8 cellular contexts compared by ENCODE assay signal in the genomic region with DNA sequence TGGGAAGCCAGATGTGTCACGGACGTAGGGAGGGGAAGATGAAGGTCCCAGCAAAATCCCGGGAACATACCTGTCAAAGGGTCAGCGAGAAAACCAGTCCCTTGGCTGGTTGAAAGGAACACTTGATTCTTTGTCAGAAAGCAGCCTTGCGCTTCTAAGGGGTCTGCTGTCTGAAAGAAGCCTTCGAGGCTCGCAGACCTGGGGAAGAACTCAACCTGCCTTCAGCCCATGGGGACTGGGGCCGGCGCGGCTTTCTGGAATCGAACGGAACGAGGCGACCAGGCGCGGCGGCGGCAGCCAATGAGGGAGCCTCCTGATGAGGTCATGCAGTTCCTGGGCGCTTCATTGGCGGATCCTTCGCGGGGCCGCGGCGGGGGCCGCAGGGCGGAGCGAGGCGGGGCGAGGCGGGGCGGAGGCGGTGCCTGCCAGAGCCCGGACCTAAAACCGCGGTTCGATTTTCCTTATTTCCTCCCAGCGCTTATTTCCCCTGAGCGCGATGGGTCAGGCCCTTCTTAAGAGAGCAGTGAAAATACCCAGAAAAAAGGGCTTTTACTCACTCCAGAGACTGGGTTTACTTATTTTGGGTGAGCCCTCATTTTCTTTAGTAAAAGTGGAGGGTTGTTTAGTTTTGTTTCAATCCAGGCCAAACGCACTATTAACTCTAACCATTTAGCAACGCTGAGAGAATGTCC. TPM values are rescaled to one million over a fixed set of nuclear protein-coding genes. Genes with fewer than 3 reads are reported as not detected.
DNase-seq lines count a peak whose midpoint lies in the region; ATAC-seq and TF ChIP-seq lines count a peak whose summit lies in the region.

No MANE protein-coding gene starts in this region.

- no peak for TF ChIP-seq EP300 in esophagus muscularis mucosa (IDR thresholded peaks at IDR 0.05)

- DNase-seq in D341Med (ENCODE audit: low spot score) = peak; percentile 92
- peak; percentile 80 for DNase-seq in HuH-7 (ENCODE audit: low spot score)
- DNase-seq in OCI-M1 (lab: John Stamatoyannopoulos, UW) = peak; percentile 94
- peak; percentile 93 to 98 for DNase-seq in activated T-cell treated with anti-CD3 and anti-CD28 coated beads, Interleukin-2, amount 50 U/mL, for 72 hours
- peak; percentile 99 for DNase-seq in esophagus muscularis mucosa (ENCODE audit: extremely low spot score)
- DNase-seq in stimulated activated CD8-positive, alpha-beta memory T cell treated with anti-CD3 and anti-CD28 coated beads, Interleukin-4, amount 100 ng/mL, for 48 hours = peak; percentile 94

- intact Hi-C loops in esophagus muscularis mucosa (cut with DNase I) = no loop called here

- 2% methylated on average over 15 of the region's 42 CpGs for WGBS in esophagus muscularis mucosa

- H3K36me3 ChIP-seq in esophagus muscularis mucosa = no peaks in the 10 kb centered on the region
- no peaks in the 10 kb centered on the region for H3K36me3 ChIP-seq in muscle layer of colon (ENCODE audit: insufficient read depth, low read length)

- H3K4me1 ChIP-seq in esophagus muscularis mucosa (peaks cover 11 to 17% (median 13%) of the 10 kb centered on the region in 4 donors), muscle layer of colon (ENCODE audit: insufficient read depth, low read length) (peaks cover 12% of the 10 kb centered on the region)

- peak overlapping the region; percentile 80 to 90 for H3K4me3 Mint-ChIP-seq in activated T-cell treated with anti-CD3 and anti-CD28 coated beads, Interleukin-2, amount 50 U/mL, for 72 hours

- no peaks in the 10 kb centered on the region for H3K27me3 Mint-ChIP-seq in activated T-cell treated with anti-CD3 and anti-CD28 coated beads, Interleukin-2, amount 50 U/mL, for 72 hours (ENCODE audit: low read depth)

- no peaks in the 10 kb centered on the region for H3K27me3 ChIP-seq in esophagus muscularis mucosa
- no peaks in the 10 kb centered on the region for H3K27me3 ChIP-seq in muscle layer of colon (ENCODE audit: control insufficient read depth in 1 of 2, insufficient read depth in 2 of 2, low read length in 2 of 2)

- ATAC-seq in GM21529 (IDR thresholded peaks at IDR 0.05; ENCODE audit: unreplicated experiment) = peak; percentile 99
- peak; percentile 97 to 98 for ATAC-seq in activated T-cell treated with anti-CD3 and anti-CD28 coated beads, Interleukin-2, amount 50 U/mL, for 72 hours (replicated peaks in 1 of 2)

- H3K9ac ChIP-seq in muscle layer of colon (ENCODE audit: low read length) = peak overlapping the region; percentile 89

- H3K27ac Mint-ChIP-seq in activated T-cell treated with anti-CD3 and anti-CD28 coated beads, Interleukin-2, amount 50 U/mL, for 72 hours = peak overlapping the region; percentile 98

- peaks cover 8 to 13% of the 10 kb centered on the region in 2 donors for H3K36me3 Mint-ChIP-seq in activated T-cell treated with anti-CD3 and anti-CD28 coated beads, Interleukin-2, amount 50 U/mL, for 72 hours (ENCODE audit: insufficient read depth in 2 of 2)

- TF ChIP-seq CTCF in esophagus muscularis mucosa (IDR thresholded peaks at IDR 0.05) = no peak

- peak overlapping the region; percentile 47 to 56 (median 51) for H3K4me3 ChIP-seq in esophagus muscularis mucosa
- peak overlapping the region; percentile 65 to 66 for H3K4me3 ChIP-seq in muscle layer of colon (ENCODE audit: low read depth in 1 of 2, low read length in 2 of 2)

- H3K9me3 ChIP-seq in esophagus muscularis mucosa (peaks cover 0 to 10% (median 7%) of the 10 kb centered on the region in 4 donors), muscle layer of colon (ENCODE audit: low read length) (no peaks in the 10 kb centered on the region)

- TF ChIP-seq POLR2A in esophagus muscularis mucosa (IDR thresholded peaks at IDR 0.05; ENCODE audit: low read depth) = no peak

- H3K4me1 Mint-ChIP-seq in activated T-cell treated with anti-CD3 and anti-CD28 coated beads, Interleukin-2, amount 50 U/mL, for 72 hours (ENCODE audit: low read depth) = peaks cover 23% of the 10 kb centered on the region

- H3K9me3 Mint-ChIP-seq in activated T-cell treated with anti-CD3 and anti-CD28 coated beads, Interleukin-2, amount 50 U/mL, for 72 hours = peaks cover 8 to 9% of the 10 kb centered on the region in 2 donors

- H3K27ac ChIP-seq in esophagus muscularis mucosa (replicated peaks in 1 of 4) = peak overlapping the region; percentile 75 to 84 (median 78)
- peak overlapping the region; percentile 73 for H3K27ac ChIP-seq in muscle layer of colon (ENCODE audit: low read depth, low read length)

RNA-seq across cellular contexts. Expression of a gene that starts 11.8 kb away (rescaled TPM):
- total RNA-seq in activated T-cell treated with anti-CD3 and anti-CD28 coated beads, Interleukin-2, amount 50 U/mL, for 72 hours = 10 to 100 TPM in 1 of 2 donors, 1 to 10 TPM in 1; 9.2 to 10.7 TPM
- 100 to 1,000 TPM in 2 of 4 donors, 10 to 100 TPM in 2; 54.4 to 148 (median 113) TPM for total RNA-seq in esophagus muscularis mucosa

Comparison
In these comparisons a context has a peak if more than half of its experiments do, and no peak if none do; other contexts are left out.
1. Peak in every context shown above with its lines: DNase-seq, ATAC-seq, H3K4me3 ChIP-seq and H3K27ac ChIP-seq.
2. RNA of a gene that starts 11.8 kb away (total RNA-seq): 54.4 to 148 TPM in esophagus muscularis mucosa; 9.2 to 10.7 TPM in activated T-cell treated with anti-CD3 and anti-CD28 coated beads, Interleukin-2, amount 50 U/mL, for 72 hours; every median in the first group is over 4 times any median in the second.